Comparison of ENCODE assay signal across 14 cellular contexts in the genomic region with DNA sequence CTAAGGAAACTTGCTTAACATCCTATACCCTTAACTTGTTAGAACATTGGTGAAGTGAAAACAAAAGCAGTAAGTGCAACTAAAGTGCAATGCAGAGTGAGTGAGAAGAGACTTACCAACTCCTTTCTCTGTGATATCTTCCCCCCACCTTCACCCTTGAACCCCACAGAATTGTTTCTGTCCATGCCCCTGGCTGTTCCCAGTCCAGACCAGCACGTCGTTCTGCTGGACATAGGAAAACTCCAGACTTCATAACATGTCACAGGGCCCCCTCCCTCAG.
DNase-seq lines count a peak whose midpoint lies in the region; ATAC-seq lines count a peak whose summit lies in the region.
"Had no signal": no experiment of that assay in that cellular context is flagged by ENCODE, and none has a peak within 500 bp of the region (broad histone marks: within the 10 kb centered on the region; RNA-seq: fewer than 3 reads in every experiment).

No MANE protein-coding gene starts in this region.

- H3K27ac ChIP-seq in right cardiac atrium (ENCODE audit: low read length) (peak overlapping the region; percentile 96), thymus (ENCODE audit: low read depth) (peak overlapping the region; percentile 82)
- H3K27ac ChIP-seq: psoas muscle had no signal

- peaks cover 45% of the 10 kb centered on the region for H3K4me1 Mint-ChIP-seq in activated naive CD8-positive, alpha-beta T cell treated with anti-CD3 and anti-CD28 coated beads, Interleukin-2, amount 50 U/mL, for 24 hours

- peaks cover 19% of the 10 kb centered on the region for H3K36me3 ChIP-seq in thymus (ENCODE audit: control insufficient read depth, insufficient read depth)
- H3K36me3 ChIP-seq: colonic mucosa had no signal

- ATAC-seq in right cardiac atrium, result no peak
- no peak for ATAC-seq in left ventricle myocardium superior
- ATAC-seq in HG03432 (IDR thresholded peaks at IDR 0.05; ENCODE audit: unreplicated experiment), result peak; percentile 28
- peak; percentile 5 for ATAC-seq in activated naive CD8-positive, alpha-beta T cell treated with anti-CD3 and anti-CD28 coated beads, Interleukin-2, amount 50 U/mL, for 24 hours
- ATAC-seq in HG02763 (IDR thresholded peaks at IDR 0.05; ENCODE audit: unreplicated experiment), result no peak
- ATAC-seq: psoas muscle had no signal

- H3K27me3 ChIP-seq in right cardiac atrium (ENCODE audit: control insufficient read depth, insufficient read depth) (no peaks in the 10 kb centered on the region), thymus (ENCODE audit: control insufficient read depth, insufficient read depth) (no peaks in the 10 kb centered on the region)
- H3K27me3 ChIP-seq: colonic mucosa had no signal

- no peaks in the 10 kb centered on the region for H3K9me3 ChIP-seq in right cardiac atrium (ENCODE audit: control insufficient read depth, low read length)
- H3K9me3 ChIP-seq in thymus (ENCODE audit: control insufficient read depth), result no peaks in the 10 kb centered on the region
- H3K9me3 ChIP-seq: colonic mucosa, psoas muscle had no signal

- no peaks in the 10 kb centered on the region for H3K9me3 Mint-ChIP-seq in activated naive CD8-positive, alpha-beta T cell treated with anti-CD3 and anti-CD28 coated beads, Interleukin-2, amount 50 U/mL, for 24 hours

- H3K27ac Mint-ChIP-seq in activated naive CD8-positive, alpha-beta T cell treated with anti-CD3 and anti-CD28 coated beads, Interleukin-2, amount 50 U/mL, for 24 hours, result peak overlapping the region; percentile 95

- peak overlapping the region; percentile 88 for H3K4me3 Mint-ChIP-seq in activated naive CD8-positive, alpha-beta T cell treated with anti-CD3 and anti-CD28 coated beads, Interleukin-2, amount 50 U/mL, for 24 hours

- intact Hi-C loops in right cardiac atrium (cut with DNase I) (no loop called here), left ventricle myocardium superior (cut with micrococcal nuclease) (no loop called here)

- H3K36me3 Mint-ChIP-seq in activated naive CD8-positive, alpha-beta T cell treated with anti-CD3 and anti-CD28 coated beads, Interleukin-2, amount 50 U/mL, for 24 hours (ENCODE audit: low read depth), result peaks cover 86% of the 10 kb centered on the region

- DNase-seq in right cardiac atrium (no peak), left ventricle myocardium superior (no peak), NCI-H510A (lab: John Stamatoyannopoulos, UW) (no peak), NCI-H82 treated with DMSO at 0.1 percent for 48 hours (lab: John Stamatoyannopoulos, UW; ENCODE audit: unreplicated experiment) (no peak)
- no peak for DNase-seq in activated naive CD8-positive, alpha-beta T cell treated with anti-CD3 and anti-CD28 coated beads, Interleukin-2, amount 50 U/mL, for 24 hours
- DNase-seq: activated CD4-positive, alpha-beta T cell treated with anti-CD3 and anti-CD28 coated beads for 4 hours; amniotic stem cell; colonic mucosa; DND-41; NCI-H1930; psoas muscle had no signal

- H3K4me1 ChIP-seq in right cardiac atrium (ENCODE audit: control insufficient read depth, insufficient read depth, low read length) (peaks cover 17% of the 10 kb centered on the region), thymus (ENCODE audit: control insufficient read depth, insufficient read depth, low read length) (peaks cover 42% of the 10 kb centered on the region)
- H3K4me1 ChIP-seq: colonic mucosa, psoas muscle had no signal

- H3K4me3 ChIP-seq in right cardiac atrium (ENCODE audit: low read length), result no peak overlapping the region
- peak overlapping the region; percentile 44 for H3K4me3 ChIP-seq in thymus (ENCODE audit: low read length)
- H3K4me3 ChIP-seq: colonic mucosa, psoas muscle had no signal

- H3K27me3 Mint-ChIP-seq in activated naive CD8-positive, alpha-beta T cell treated with anti-CD3 and anti-CD28 coated beads, Interleukin-2, amount 50 U/mL, for 24 hours, result no peaks in the 10 kb centered on the region

- 73% methylated on average over 2 of the region's 2 CpGs for WGBS in right cardiac atrium
- WGBS in thymus, result 87% methylated on average over 2 of the region's 2 CpGs

Comparison
In these comparisons a context has a peak if more than half of its experiments do, and no peak if none do; other contexts are left out.
1. ATAC-seq: peak in HG03432 (single experiment) and activated naive CD8-positive, alpha-beta T cell treated with anti-CD3 and anti-CD28 coated beads, Interleukin-2, amount 50 U/mL, for 24 hours (single experiment); none in right cardiac atrium (0 of 2), left ventricle myocardium superior (single experiment) and HG02763 (single experiment).